8 cellular contexts compared by ENCODE assay signal in the genomic region with DNA sequence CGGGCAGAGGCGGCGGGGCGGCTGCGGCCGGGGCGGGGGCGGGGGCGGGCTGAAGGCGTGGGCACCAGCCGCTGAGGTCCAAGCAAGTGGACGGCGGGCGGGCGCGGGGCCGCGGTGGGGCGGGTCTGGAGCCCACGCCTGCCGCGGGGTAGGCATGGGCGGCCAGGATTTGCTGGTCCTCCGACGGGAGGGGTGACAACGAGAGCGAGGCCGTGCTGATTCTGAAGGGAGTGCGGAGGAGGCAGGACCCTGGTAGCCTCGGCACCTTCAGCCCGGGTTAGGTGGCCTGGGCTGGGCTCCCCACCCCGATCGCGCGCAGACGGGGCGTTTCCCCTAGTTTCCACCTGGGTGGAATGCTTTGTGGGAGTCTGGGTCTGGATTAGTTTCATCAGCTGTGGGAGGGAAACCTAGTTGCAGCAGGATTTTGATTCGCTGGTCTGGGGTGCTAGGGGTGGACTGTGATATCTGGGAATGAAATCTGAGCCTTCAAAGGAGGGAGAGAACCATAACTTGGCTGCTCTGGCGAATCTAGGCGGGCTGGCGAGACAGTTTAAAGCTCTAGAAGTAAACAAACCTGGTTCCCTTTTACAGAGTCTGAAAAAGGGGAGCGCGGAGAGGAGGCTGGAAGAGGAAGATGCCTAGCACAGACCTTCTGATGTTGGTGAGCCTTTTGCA. TPM values are rescaled to one million over a fixed set of nuclear protein-coding genes. Genes with fewer than 3 reads are reported as not detected.
DNase-seq lines count a peak whose midpoint lies in the region; ATAC-seq and TF ChIP-seq lines count a peak whose summit lies in the region.

No MANE protein-coding gene starts in this region.

- H3K79me1 ChIP-seq in mesenchymal stem cell (replicated peaks; ENCODE audit: low read length, poor library complexity, severe bottlenecking) = peaks cover 15% of the 10 kb centered on the region

- H3K4ac ChIP-seq in mesenchymal stem cell (ENCODE audit: low read depth in 1 of 2, low read length in 2 of 2) = peak overlapping the region; percentile 75 to 90

- H3K36me3 ChIP-seq in endodermal cell (ENCODE audit: control insufficient read depth, insufficient read depth, low read length) (peaks cover 39% of the 10 kb centered on the region), mesenchymal stem cell (ENCODE audit: control insufficient read depth in 1 of 2, insufficient read depth in 2 of 2, low read depth in 1 of 2, low read length in 2 of 2) (peaks cover 7 to 30% of the 10 kb centered on the region in 2 experiments)

- peak overlapping the region in 1 of 2 experiments; percentile 74 for H2BK12ac ChIP-seq in mesenchymal stem cell (ENCODE audit: low read length in 2 of 2)

- peak overlapping the region; percentile 95 for H3K18ac ChIP-seq in mesenchymal stem cell (ENCODE audit: low read depth in 1 of 2, low read length in 2 of 2)

- H3K27ac Mint-ChIP-seq in endodermal cell = peak overlapping the region; percentile 94

- peaks cover 26% of the 10 kb centered on the region for H3K36me3 Mint-ChIP-seq in endodermal cell (ENCODE audit: low read depth)

- H3K9me3 Mint-ChIP-seq in endodermal cell = no peaks in the 10 kb centered on the region

- H4K8ac ChIP-seq in mesenchymal stem cell (ENCODE audit: low read length) = peak overlapping the region; percentile 19

- H3K4me1 ChIP-seq in endodermal cell (ENCODE audit: control insufficient read depth, insufficient read depth, low read length) (no peaks in the 10 kb centered on the region), mesenchymal stem cell (ENCODE audit: control insufficient read depth, insufficient read depth, low read depth, low read length) (peaks cover 3% of the 10 kb centered on the region)

- H2BK15ac ChIP-seq in mesenchymal stem cell (ENCODE audit: low read depth, poor library complexity, severe bottlenecking) = no peak overlapping the region

- H3K9me3 ChIP-seq in endodermal cell (ENCODE audit: control insufficient read depth, low read length) = no peaks in the 10 kb centered on the region
- H3K9me3 ChIP-seq in mesenchymal stem cell (ENCODE audit: control insufficient read depth, low read length) = no peaks in the 10 kb centered on the region

- peak overlapping the region; percentile 69 for H3K4me2 ChIP-seq in mesenchymal stem cell (ENCODE audit: low read length, poor library complexity, severe bottlenecking)

- H3K27me3 ChIP-seq in endodermal cell (ENCODE audit: control insufficient read depth, insufficient read depth, low read length, poor library complexity, severe bottlenecking) = no peaks in the 10 kb centered on the region
- peaks cover 5 to 18% of the 10 kb centered on the region in 2 experiments for H3K27me3 ChIP-seq in mesenchymal stem cell (ENCODE audit: control insufficient read depth in 1 of 2, insufficient read depth in 1 of 2, low read length in 2 of 2)

- H3K14ac ChIP-seq in mesenchymal stem cell (ENCODE audit: low read length in 2 of 2) = peak overlapping the region in 1 of 2 experiments; percentile 98

- H3K9ac ChIP-seq in endodermal cell (ENCODE audit: extremely low read depth, low read length, poor library complexity, severe bottlenecking) (peak overlapping the region; percentile 55), mesenchymal stem cell (ENCODE audit: low read length) (peak overlapping the region; percentile 87)

- H3K4me3 ChIP-seq in endodermal cell (ENCODE audit: low read length) (peak overlapping the region; percentile 94), mesenchymal stem cell (ENCODE audit: insufficient read depth in 1 of 2, low read depth in 1 of 2, low read length in 2 of 2) (peak overlapping the region; percentile 89 to 94)

- H2AK5ac ChIP-seq in mesenchymal stem cell (ENCODE audit: low read length, severe bottlenecking) = no peak overlapping the region

- H3K23ac ChIP-seq in mesenchymal stem cell (ENCODE audit: low read length in 2 of 2) = no peak overlapping the region

- peaks cover 17% of the 10 kb centered on the region for H3K4me1 Mint-ChIP-seq in endodermal cell

- peak overlapping the region; percentile 87 for H3K27ac ChIP-seq in endodermal cell (ENCODE audit: low read depth, low read length)
- peak overlapping the region; percentile 95 for H3K27ac ChIP-seq in mesenchymal stem cell (ENCODE audit: low read length, poor library complexity, severe bottlenecking)

- H3K27me3 Mint-ChIP-seq in endodermal cell (ENCODE audit: insufficient read depth) = no peaks in the 10 kb centered on the region

- peak overlapping the region; percentile 46 for H2AFZ ChIP-seq in mesenchymal stem cell (ENCODE audit: low read depth, low read length)

- 0 to 1% methylated on average over 10 to 43 of the region's 43 CpGs for WGBS in endodermal cell (ENCODE audit: insufficient coverage in 1 of 2, insufficient read length in 1 of 2), 2 experiments
- 2% methylated on average over 30 of the region's 43 CpGs for WGBS in mesenchymal stem cell

- peak overlapping the region; percentile 99 for H2BK5ac ChIP-seq in mesenchymal stem cell (ENCODE audit: low read depth, low read length, poor library complexity, severe bottlenecking)

- H2BK120ac ChIP-seq in mesenchymal stem cell (ENCODE audit: low read depth, low read length) = peak overlapping the region; percentile 96

- peak overlapping the region; percentile 92 for H3K4me3 Mint-ChIP-seq in endodermal cell

- no peak for TF ChIP-seq CTCF in endodermal cell (conservative IDR thresholded peaks at IDR 0.05)

- peak overlapping the region; percentile 77 for H4K91ac ChIP-seq in mesenchymal stem cell (ENCODE audit: low read length)

- peak; percentile 14 for ATAC-seq in GM18520 (IDR thresholded peaks at IDR 0.05; ENCODE audit: unreplicated experiment)
- ATAC-seq in HG03103 (IDR thresholded peaks at IDR 0.05; ENCODE audit: low read depth, unreplicated experiment) = peak; percentile 28

- peak; percentile 90 for DNase-seq in AG08396 (ENCODE audit: low spot score)
- DNase-seq in NCI-H748 (lab: John Stamatoyannopoulos, UW; ENCODE audit: unreplicated experiment) = peak; percentile 89
- DNase-seq in activated CD8-positive, alpha-beta memory T cell treated with anti-CD3 and anti-CD28 coated beads, Interleukin-2, amount 50 U/mL, for 48 hours = peak; percentile 77
- DNase-seq in endodermal cell = peak; percentile 90
- peak; percentile 88 for DNase-seq in mesenchymal stem cell
- peak; percentile 29 to 33 for DNase-seq in stimulated activated CD8-positive, alpha-beta memory T cell treated with anti-CD3 and anti-CD28 coated beads, Interleukin-15, amount 100 ng/mL, for 48 hours (ENCODE audit: low read depth in 2 of 2)

RNA-seq across cellular contexts. Expression of a gene that starts 0.6 kb away (rescaled TPM):
- total RNA-seq in endodermal cell = 100 to 1,000 TPM in 1 of 2 donors, 10 to 100 TPM in 1; 95.4 to 103 TPM
- polyA plus RNA-seq in endodermal cell (2013, experiment 1 of 2) = 47.6 TPM
- 46.7 TPM for polyA plus RNA-seq in endodermal cell (2013, experiment 2 of 2)
- 18.5 TPM for polyA plus RNA-seq in mesenchymal stem cell (2013, experiment 1 of 2)
- 18.4 TPM for polyA plus RNA-seq in mesenchymal stem cell (2013, experiment 2 of 2)

RNA-seq across cellular contexts. Expression of a gene that starts 31.2 kb away (rescaled TPM):
- total RNA-seq in endodermal cell = not detected
- polyA plus RNA-seq in endodermal cell (2013, experiment 1 of 2) = not detected
- not detected for polyA plus RNA-seq in endodermal cell (2013, experiment 2 of 2)
- not detected for polyA plus RNA-seq in mesenchymal stem cell (2013, experiment 1 of 2)
- polyA plus RNA-seq in mesenchymal stem cell (2013, experiment 2 of 2) = not detected

Comparison
In these comparisons a context has a peak if more than half of its experiments do, and no peak if none do; other contexts are left out.
1. Peak in every context shown above with its lines: DNase-seq, ATAC-seq, H3K4me3 ChIP-seq and H3K27ac ChIP-seq.
2. DNase-seq: peak in every context shown above with its lines; median percentile 90 in AG08396; 90 in endodermal cell; 89 in NCI-H748; 88 in mesenchymal stem cell; 77 in activated CD8-positive, alpha-beta memory T cell treated with anti-CD3 and anti-CD28 coated beads, Interleukin-2, amount 50 U/mL, for 48 hours; 31 in stimulated activated CD8-positive, alpha-beta memory T cell treated with anti-CD3 and anti-CD28 coated beads, Interleukin-15, amount 100 ng/mL, for 48 hours.